Comparison of ENCODE assay signal across 1 cellular context in the genomic region with DNA sequence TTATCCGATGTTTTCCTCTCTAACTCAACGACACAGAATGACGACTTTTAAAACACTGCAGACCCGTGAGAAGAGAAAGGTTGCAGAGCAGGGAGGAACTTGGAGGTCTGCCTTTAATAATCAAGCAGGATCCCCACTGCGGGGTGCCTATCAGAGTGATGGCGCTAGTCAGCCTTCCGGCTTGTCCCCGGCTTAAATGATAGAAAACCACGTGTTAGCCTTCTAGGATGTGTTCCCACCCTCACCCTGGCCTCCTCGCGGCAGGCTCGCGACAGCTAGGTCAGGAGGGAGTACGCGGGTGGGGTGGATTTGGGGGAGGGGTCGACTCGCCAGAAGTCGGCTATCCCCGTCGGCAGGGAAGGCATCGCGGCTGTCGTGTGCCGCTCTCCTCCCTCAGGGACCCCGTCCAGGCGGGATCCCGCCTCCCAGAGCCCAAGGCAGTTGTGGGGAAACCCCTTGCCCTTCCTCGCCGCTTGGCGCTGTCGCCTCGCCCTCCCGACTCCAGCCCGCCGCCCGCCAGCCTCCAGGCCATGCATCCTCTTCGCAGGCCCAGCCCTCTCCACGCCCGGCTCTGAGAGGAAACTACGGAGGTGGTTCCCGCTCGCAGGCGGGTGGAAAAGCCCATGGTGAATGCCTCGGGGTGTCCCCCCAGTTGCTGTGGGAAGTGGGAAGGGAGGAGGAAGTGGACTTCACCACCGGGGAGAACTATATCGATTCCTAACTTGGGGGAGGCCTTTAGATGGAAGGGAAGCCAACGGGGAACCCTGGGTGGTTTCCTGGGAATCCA.
TF ChIP-seq lines count a peak whose summit lies in the region.

No MANE protein-coding gene starts in this region.

TF ChIP-seq in GM12878, 131 proteins besides CTCF, POLR2A, EP300 and RAD21 (continued from another document):
- TF ChIP-seq, protein P1, sequence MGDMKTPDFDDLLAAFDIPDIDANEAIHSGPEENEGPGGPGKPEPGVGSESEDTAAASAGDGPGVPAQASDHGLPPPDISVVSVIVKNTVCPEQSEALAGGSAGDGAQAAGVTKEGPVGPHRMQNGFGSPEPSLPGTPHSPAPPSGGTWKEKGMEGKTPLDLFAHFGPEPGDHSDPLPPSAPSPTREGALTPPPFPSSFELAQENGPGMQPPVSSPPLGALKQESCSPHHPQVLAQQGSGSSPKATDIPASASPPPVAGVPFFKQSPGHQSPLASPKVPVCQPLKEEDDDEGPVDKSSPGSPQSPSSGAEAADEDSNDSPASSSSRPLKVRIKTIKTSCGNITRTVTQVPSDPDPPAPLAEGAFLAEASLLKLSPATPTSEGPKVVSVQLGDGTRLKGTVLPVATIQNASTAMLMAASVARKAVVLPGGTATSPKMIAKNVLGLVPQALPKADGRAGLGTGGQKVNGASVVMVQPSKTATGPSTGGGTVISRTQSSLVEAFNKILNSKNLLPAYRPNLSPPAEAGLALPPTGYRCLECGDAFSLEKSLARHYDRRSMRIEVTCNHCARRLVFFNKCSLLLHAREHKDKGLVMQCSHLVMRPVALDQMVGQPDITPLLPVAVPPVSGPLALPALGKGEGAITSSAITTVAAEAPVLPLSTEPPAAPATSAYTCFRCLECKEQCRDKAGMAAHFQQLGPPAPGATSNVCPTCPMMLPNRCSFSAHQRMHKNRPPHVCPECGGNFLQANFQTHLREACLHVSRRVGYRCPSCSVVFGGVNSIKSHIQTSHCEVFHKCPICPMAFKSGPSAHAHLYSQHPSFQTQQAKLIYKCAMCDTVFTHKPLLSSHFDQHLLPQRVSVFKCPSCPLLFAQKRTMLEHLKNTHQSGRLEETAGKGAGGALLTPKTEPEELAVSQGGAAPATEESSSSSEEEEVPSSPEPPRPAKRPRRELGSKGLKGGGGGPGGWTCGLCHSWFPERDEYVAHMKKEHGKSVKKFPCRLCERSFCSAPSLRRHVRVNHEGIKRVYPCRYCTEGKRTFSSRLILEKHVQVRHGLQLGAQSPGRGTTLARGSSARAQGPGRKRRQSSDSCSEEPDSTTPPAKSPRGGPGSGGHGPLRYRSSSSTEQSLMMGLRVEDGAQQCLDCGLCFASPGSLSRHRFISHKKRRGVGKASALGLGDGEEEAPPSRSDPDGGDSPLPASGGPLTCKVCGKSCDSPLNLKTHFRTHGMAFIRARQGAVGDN (IDR thresholded peaks at IDR 0.05) = peak; percentile 56
- TF ChIP-seq TBL1XR1 (IDR thresholded peaks at IDR 0.05; ENCODE audit: low read depth, low read length) (no peak), RELA (IDR thresholded peaks at IDR 0.05; ENCODE audit: borderline replicate concordance, partially characterized antibody) (peak; percentile 74), ATF2 (IDR thresholded peaks at IDR 0.05; ENCODE audit: low read length) (no peak), IKZF1 (conservative IDR thresholded peaks at IDR 0.05) (peak; percentile 96), TAF1 (IDR thresholded peaks at IDR 0.05; ENCODE audit: borderline replicate concordance, low read depth, low read length) (0 out of 2 replicates have a peak, but pooled peaks have one; percentile 51), USF2 (IDR thresholded peaks at IDR 0.05; ENCODE audit: borderline replicate concordance, low read depth, low read length) (no peak), POLR2AphosphoS2 (IDR thresholded peaks at IDR 0.05; ENCODE audit: low read depth, low read length) (no peak), CHD1 (IDR thresholded peaks at IDR 0.05; ENCODE audit: low read depth, low read length) (no peak), KAT2A (conservative IDR thresholded peaks at IDR 0.05; ENCODE audit: control insufficient read depth, low read depth, low read length) (no peak), MYC (IDR thresholded peaks at IDR 0.05; ENCODE audit: insufficient read depth, insufficient read length, insufficient replicate concordance, low read length, severe bottlenecking) (peak; percentile 65), BMI1 (IDR thresholded peaks at IDR 0.05; ENCODE audit: borderline replicate concordance) (no peak), CREM (IDR thresholded peaks at IDR 0.05; ENCODE audit: low read depth) (no peak), STAT3 (IDR thresholded peaks at IDR 0.05; ENCODE audit: low read depth, low read length) (no peak), MTA2 (IDR thresholded peaks at IDR 0.05; ENCODE audit: low read depth) (no peak), ESRRA (IDR thresholded peaks at IDR 0.05; ENCODE audit: low read length) (no peak), CEBPZ (IDR thresholded peaks at IDR 0.05; ENCODE audit: low read depth, low read length) (no peak)
- TF ChIP-seq, protein P2, sequence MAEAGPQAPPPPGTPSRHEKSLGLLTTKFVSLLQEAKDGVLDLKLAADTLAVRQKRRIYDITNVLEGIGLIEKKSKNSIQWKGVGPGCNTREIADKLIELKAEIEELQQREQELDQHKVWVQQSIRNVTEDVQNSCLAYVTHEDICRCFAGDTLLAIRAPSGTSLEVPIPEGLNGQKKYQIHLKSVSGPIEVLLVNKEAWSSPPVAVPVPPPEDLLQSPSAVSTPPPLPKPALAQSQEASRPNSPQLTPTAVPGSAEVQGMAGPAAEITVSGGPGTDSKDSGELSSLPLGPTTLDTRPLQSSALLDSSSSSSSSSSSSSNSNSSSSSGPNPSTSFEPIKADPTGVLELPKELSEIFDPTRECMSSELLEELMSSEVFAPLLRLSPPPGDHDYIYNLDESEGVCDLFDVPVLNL (IDR thresholded peaks at IDR 0.05; ENCODE audit: low read depth, low read length) = peak; percentile 63
- TF ChIP-seq, protein P3, sequence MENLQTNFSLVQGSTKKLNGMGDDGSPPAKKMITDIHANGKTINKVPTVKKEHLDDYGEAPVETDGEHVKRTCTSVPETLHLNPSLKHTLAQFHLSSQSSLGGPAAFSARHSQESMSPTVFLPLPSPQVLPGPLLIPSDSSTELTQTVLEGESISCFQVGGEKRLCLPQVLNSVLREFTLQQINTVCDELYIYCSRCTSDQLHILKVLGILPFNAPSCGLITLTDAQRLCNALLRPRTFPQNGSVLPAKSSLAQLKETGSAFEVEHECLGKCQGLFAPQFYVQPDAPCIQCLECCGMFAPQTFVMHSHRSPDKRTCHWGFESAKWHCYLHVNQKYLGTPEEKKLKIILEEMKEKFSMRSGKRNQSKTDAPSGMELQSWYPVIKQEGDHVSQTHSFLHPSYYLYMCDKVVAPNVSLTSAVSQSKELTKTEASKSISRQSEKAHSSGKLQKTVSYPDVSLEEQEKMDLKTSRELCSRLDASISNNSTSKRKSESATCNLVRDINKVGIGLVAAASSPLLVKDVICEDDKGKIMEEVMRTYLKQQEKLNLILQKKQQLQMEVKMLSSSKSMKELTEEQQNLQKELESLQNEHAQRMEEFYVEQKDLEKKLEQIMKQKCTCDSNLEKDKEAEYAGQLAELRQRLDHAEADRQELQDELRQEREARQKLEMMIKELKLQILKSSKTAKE (IDR thresholded peaks at IDR 0.05; ENCODE audit: low read depth, poor library complexity, severe bottlenecking) = no peak
